In the genomic region with DNA sequence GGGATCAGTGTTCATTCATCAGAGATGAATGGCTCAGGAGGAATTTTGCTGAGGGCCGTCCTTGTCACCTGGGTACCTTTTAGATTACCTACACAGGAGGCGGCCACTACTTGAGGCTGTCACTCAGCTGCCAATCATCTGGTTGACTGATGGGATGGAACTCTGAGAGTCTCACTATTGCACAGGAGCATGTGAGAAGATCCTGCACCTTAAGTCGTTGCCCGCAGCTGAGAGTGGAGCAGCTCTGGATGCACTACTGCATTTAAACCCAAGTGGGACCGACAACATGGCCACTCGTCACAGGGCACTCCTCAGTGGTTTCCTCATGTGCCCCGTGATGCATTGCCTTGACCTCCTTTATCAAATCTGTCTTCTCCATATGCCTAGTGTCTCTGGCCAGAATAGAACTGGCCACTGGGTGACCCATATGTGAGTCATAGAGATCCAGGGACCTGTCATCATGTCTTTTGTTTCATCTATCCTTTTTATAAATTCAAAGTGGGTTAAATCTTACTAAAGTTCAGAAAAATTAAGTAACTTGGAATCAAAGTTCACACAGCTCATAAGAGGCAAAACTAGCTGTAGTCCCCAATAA, we compare ENCODE assay signal across 20 cellular contexts.
"Had no signal": no experiment of that assay in that cellular context is flagged by ENCODE, and none has a peak within 500 bp of the region (broad histone marks: within the 10 kb centered on the region; RNA-seq: fewer than 3 reads in every experiment).

No MANE protein-coding gene starts in this region.

- H3K9me3 ChIP-seq: body of pancreas, heart right ventricle, right lobe of liver, thyroid gland had no signal

- H3K27me3 ChIP-seq: body of pancreas, right lobe of liver, thyroid gland had no signal

- DNase-seq: activated B cell treated with CpG ODN at 0.5 μM for 24 hours; activated CD4-positive, alpha-beta T cell treated with anti-CD3 and anti-CD28 coated beads for 36 hours; activated CD4-positive, alpha-beta T cell treated with anti-CD3 and anti-CD28 coated beads, Interleukin-2, amount 50 U/mL, for 4 hours; activated effector memory CD4-positive, alpha-beta T cell treated with anti-CD3 and anti-CD28 coated beads, Interleukin-2, amount 50 U/mL, for 16 hours; activated naive CD4-positive, alpha-beta T cell treated with anti-CD3 and anti-CD28 coated beads, Interleukin-2, amount 10 ng/mL, durations not matched to agents 7 days and 5 days; body of pancreas; effector CD8-positive, alpha-beta T cell; heart right ventricle; kidney; naive thymus-derived CD8-positive, alpha-beta T cell; posterior cingulate gyrus; right lobe of liver; stimulated activated CD4-positive, alpha-beta T cell treated with anti-CD3 and anti-CD28 coated beads, Interleukin-1b, Interleukin-23, amount 100 ng/mL, for 48 hours; substantia nigra; T1000; thyroid gland had no signal

- H3K36me3 ChIP-seq: heart right ventricle, neural progenitor cell, right lobe of liver, thyroid gland had no signal

- H3K4me1 ChIP-seq: right lobe of liver had no signal

- ATAC-seq: activated CD4-positive, alpha-beta T cell treated with anti-CD3 and anti-CD28 coated beads for 36 hours; body of pancreas; heart right ventricle; left lobe of liver; naive thymus-derived CD8-positive, alpha-beta T cell; right lobe of liver had no signal

- H2AFZ ChIP-seq: neural progenitor cell had no signal

- H3K4me2 ChIP-seq: neural progenitor cell had no signal

- H3K27ac ChIP-seq: body of pancreas, heart right ventricle, neural progenitor cell, right lobe of liver, skin epidermis, thyroid gland had no signal

- H3K4me3 ChIP-seq: body of pancreas, heart right ventricle, lung, neural progenitor cell, right lobe of liver, skin epidermis, thyroid gland had no signal
